In the genomic region with DNA sequence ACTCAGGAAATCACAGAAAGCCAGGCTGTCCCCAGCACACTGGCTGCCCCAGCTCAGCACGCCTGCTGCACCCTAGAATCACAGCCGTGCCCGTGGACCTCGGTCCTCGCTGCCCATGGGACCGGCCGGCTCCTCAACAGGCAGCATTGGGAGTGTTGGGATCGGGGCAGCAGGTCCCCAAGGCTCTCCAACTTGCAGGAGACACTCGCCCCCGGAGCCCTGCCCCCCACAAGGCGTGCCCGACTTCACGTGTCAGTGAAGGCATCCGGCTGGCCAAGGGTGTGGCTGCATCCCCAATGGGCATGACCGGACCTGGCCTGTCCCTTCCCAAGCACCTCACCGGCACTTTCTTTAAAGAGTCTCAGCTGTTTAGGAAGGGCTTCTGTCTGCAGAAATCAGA, we compare ENCODE assay signal across 24 cellular contexts. TPM values are rescaled to one million over a fixed set of nuclear protein-coding genes. Genes with fewer than 3 reads are reported as not detected.
DNase-seq lines count a peak whose midpoint lies in the region; ATAC-seq and TF ChIP-seq lines count a peak whose summit lies in the region.
"Had no signal": no experiment of that assay in that cellular context is flagged by ENCODE, and none has a peak within 500 bp of the region (broad histone marks: within the 10 kb centered on the region; RNA-seq: fewer than 3 reads in every experiment).

No MANE protein-coding gene starts in this region.

- DNase-seq in MCF 10A (ENCODE audit: unreplicated experiment) (peak; percentile 47), breast epithelium (ENCODE audit: low spot score in 2 of 2) (no peak), PC-9 (peak in 1 of 2 experiments; percentile 37), epithelial cell of esophagus (ENCODE audit: low read depth) (peak; percentile 21), sigmoid colon (no peak)
- DNase-seq: ACHN; C1 segment of cervical spinal cord; Calu3; CD8-positive, alpha-beta memory T cell; Kasumi-1; MG63; NCI-H1048; NCI-H1436; NCI-H1930; NCI-H510A; NCI-H774; NK-92 treated with Interleukin-12 subunit alpha and Interleukin-12 subunit beta, amount 100 ng/mL, for 24 hours; SHP77 had no signal

- H2AFZ ChIP-seq in PC-9 = no peak overlapping the region
- H2AFZ ChIP-seq: GM23338 had no signal

- no peaks in the 10 kb centered on the region for H4K20me1 ChIP-seq in PC-9 (ENCODE audit: insufficient read depth)

- no peak for TF ChIP-seq POLR2A in breast epithelium (IDR thresholded peaks at IDR 0.05)
- TF ChIP-seq POLR2A in sigmoid colon (IDR thresholded peaks at IDR 0.05) = no peak

- peaks cover 4 to 53% of the 10 kb centered on the region in 2 donors for H3K27me3 ChIP-seq in breast epithelium
- no peaks in the 10 kb centered on the region for H3K27me3 ChIP-seq in PC-9 (ENCODE audit: insufficient read depth, low read depth)
- H3K27me3 ChIP-seq in sigmoid colon = peaks cover 7 to 29% (median 22%) of the 10 kb centered on the region in 3 donors

- H3K4me3 Mint-ChIP-seq in MCF 10A (ENCODE audit: unreplicated experiment) = peak overlapping the region; percentile 30
- H3K4me3 Mint-ChIP-seq: CD8-positive, alpha-beta memory T cell; GM23338 had no signal

- H3K4me1 Mint-ChIP-seq in MCF 10A (ENCODE audit: insufficient read depth, unreplicated experiment) = peaks cover 42% of the 10 kb centered on the region

- TF ChIP-seq EP300 in sigmoid colon (IDR thresholded peaks at IDR 0.05) = no peak

- H3K27ac ChIP-seq in breast epithelium (no peak overlapping the region), PC-9 (no peak overlapping the region), sigmoid colon (peak overlapping the region in 3 of 4 donors; percentile 59 to 82 (median 80))
- H3K27ac ChIP-seq: 22Rv1, SK-N-MC had no signal

- H3K4me1 ChIP-seq in breast epithelium (peaks cover 0 to 4% of the 10 kb centered on the region in 2 donors), PC-9 (replicated peaks; ENCODE audit: insufficient read depth) (peaks cover 41% of the 10 kb centered on the region), sigmoid colon (peaks cover 4 to 42% (median 38%) of the 10 kb centered on the region in 4 donors)

- no peaks in the 10 kb centered on the region for H3K36me3 ChIP-seq in breast epithelium
- H3K36me3 ChIP-seq in PC-9 (ENCODE audit: low read depth) = no peaks in the 10 kb centered on the region
- H3K36me3 ChIP-seq in sigmoid colon = no peaks in the 10 kb centered on the region
- H3K36me3 ChIP-seq: MG63 had no signal

- no peaks in the 10 kb centered on the region for H3K36me3 Mint-ChIP-seq in MCF 10A (ENCODE audit: insufficient read depth, unreplicated experiment)
- H3K36me3 Mint-ChIP-seq: CD8-positive, alpha-beta memory T cell had no signal

- CTCF ChIA-PET in MCF 10A (lab: Yijun Ruan, JAX) = interaction anchor here (0.9 to 2.7 kb wide), 4 partner anchors 34 to 89 kb away, joined by 4 to 15 read pairs (median 6); no protein-coding TSS in a partner anchor
- CTCF ChIA-PET in PC-9 (lab: Charles Lee) = no interaction called here

- H3K27me3 Mint-ChIP-seq in MCF 10A (ENCODE audit: insufficient read depth, unreplicated experiment) = no peaks in the 10 kb centered on the region

- no peak for ATAC-seq in activated CD4-positive, CD25-positive, alpha-beta regulatory T cell treated with anti-CD3 and anti-CD28 coated beads, Interleukin-2, amount 50 U/mL, for 24 hours
- ATAC-seq in esophagus mucosa (no peak), GM18517 (IDR thresholded peaks at IDR 0.05; ENCODE audit: unreplicated experiment) (no peak)
- ATAC-seq: GM23338 had no signal

- no peaks in the 10 kb centered on the region for H3K9me2 ChIP-seq in PC-9 (ENCODE audit: insufficient read depth)

- POLR2A ChIA-PET in MCF 10A (lab: Yijun Ruan, JAX) = interaction anchor here (0.6 to 1.8 kb wide), 5 partner anchors 16 to 89 kb away, joined by 3 to 6 read pairs (median 4); no protein-coding TSS in a partner anchor
- POLR2A ChIA-PET in PC-9 (lab: Charles Lee; ENCODE audit: unreplicated experiment) = interaction anchor here (0.6 kb wide), 1 partner anchor 27 kb away, joined by 3 read pairs; no protein-coding TSS in a partner anchor

- no peaks in the 10 kb centered on the region for H3K9me3 Mint-ChIP-seq in MCF 10A (ENCODE audit: unreplicated experiment)
- H3K9me3 Mint-ChIP-seq: CD8-positive, alpha-beta memory T cell; GM23338 had no signal

- no peak for TF ChIP-seq CTCF in MCF 10A (IDR thresholded peaks at IDR 0.05; ENCODE audit: unreplicated experiment)
- TF ChIP-seq CTCF in breast epithelium (IDR thresholded peaks at IDR 0.05) = no peak
- TF ChIP-seq CTCF in PC-9 (conservative IDR thresholded peaks at IDR 0.05) = no peak
- TF ChIP-seq CTCF in epithelial cell of esophagus (IDR thresholded peaks at IDR 0.05; ENCODE audit: insufficient read depth, low read depth, low read length, missing control alignments) = no peak
- TF ChIP-seq CTCF in sigmoid colon (IDR thresholded peaks at IDR 0.05) = no peak

- H3K27ac Mint-ChIP-seq in MCF 10A (ENCODE audit: low read depth, unreplicated experiment) = no peak overlapping the region
- H3K27ac Mint-ChIP-seq: CD8-positive, alpha-beta memory T cell; GM23338 had no signal

- peaks cover 32% of the 10 kb centered on the region for H3F3A ChIP-seq in PC-9 (ENCODE audit: insufficient read depth, low read depth)

- intact Hi-C loops in MCF 10A (cut with micrococcal nuclease) (loop anchor here (10.0 kb wide), 1 partner anchor 51 kb away; no protein-coding TSS in a partner anchor), breast epithelium (cut with DNase I; ENCODE audit: low total_unique reads) (no loop called here), PC-9 (cut with micrococcal nuclease; ENCODE audit: unreplicated experiment) (no loop called here), sigmoid colon (cut with DNase I) (no loop called here)

- WGBS in sigmoid colon, 2 donors = 60 to 87% methylated on average over 16 of the region's 16 CpGs

- H3K4me3 ChIP-seq in breast epithelium (no peak overlapping the region), PC-9 (no peak overlapping the region), epithelial cell of esophagus (ENCODE audit: low read length) (no peak overlapping the region), sigmoid colon (no peak overlapping the region)
- H3K4me3 ChIP-seq: GM23338, MG63, SK-N-MC had no signal

- H3K79me2 ChIP-seq in PC-9 (ENCODE audit: low read depth) = peaks cover 11% of the 10 kb centered on the region

- no peaks in the 10 kb centered on the region for H3K9me3 ChIP-seq in breast epithelium
- no peaks in the 10 kb centered on the region for H3K9me3 ChIP-seq in PC-9 (ENCODE audit: insufficient read depth, low read depth)
- H3K9me3 ChIP-seq in sigmoid colon = no peaks in the 10 kb centered on the region
- H3K9me3 ChIP-seq: MG63 had no signal

- peak overlapping the region; percentile 64; the same call in 1 of the 2 replicates for H3K4me2 ChIP-seq in PC-9
- H3K4me2 ChIP-seq: GM23338 had no signal

- BruUV-seq in MCF 10A (replicated peaks; lab: Mats Ljungman, UMichigan) (no TSS peak), PC-9 (replicated peaks; lab: Mats Ljungman, UMichigan) (no TSS peak)

RNA-seq across cellular contexts. Expression of gene NTSR1, which starts 3.0 kb away (rescaled TPM):
- total RNA-seq in MCF 10A (2022) (4.5 and 6.2 TPM in 2 replicates), breast epithelium (under 1 TPM in 1 of 3 donors, not detected in 2; under 0.01 TPM), PC-9 (2021) (0.98 and 1.3 TPM in 2 replicates), sigmoid colon (10 to 100 TPM in 3 of 4 donors, 1 to 10 TPM in 1; 5.4 to 54.0 (median 27.6) TPM), esophagus mucosa (not detected)
- polyA plus RNA-seq in sigmoid colon = 1 to 10 TPM in 1 of 3 donors, under 1 TPM in 1, not detected in 1; 0.60 to 1.4 TPM
- total RNA-seq: Calu3; CD8-positive, alpha-beta memory T cell had no signal
- polyA plus RNA-seq: CD8-positive, alpha-beta memory T cell had no signal

Comparison
In these comparisons a context has a peak if more than half of its experiments do, and no peak if none do; other contexts are left out.
1. DNase-seq: peak in MCF 10A (single experiment) and epithelial cell of esophagus (single experiment); none in breast epithelium (0 of 2) and sigmoid colon (single experiment).
2. H3K27ac ChIP-seq: peak in sigmoid colon (3 of 4); none in breast epithelium (0 of 2) and PC-9 (single experiment).